In genomic region chr1:111205724-111206070, GRCh38 we compare ENCODE assay signal across 13 cellular contexts.
DNase-seq lines count a peak whose midpoint lies in the region; ATAC-seq and TF ChIP-seq lines count a peak whose summit lies in the region.
"Had no signal": no experiment of that assay in that cellular context is flagged by ENCODE, and none has a peak within 500 bp of the region (broad histone marks: within the 10 kb centered on the region; RNA-seq: fewer than 3 reads in every experiment).

No MANE protein-coding gene starts in this region.

- peaks cover 6% of the 10 kb centered on the region for H3K27me3 Mint-ChIP-seq in activated naive CD4-positive, alpha-beta T cell treated with anti-CD3 and anti-CD28 coated beads, Interleukin-2, amount 10 ng/mL, durations not matched to agents 7 days and 5 days
- H3K27me3 Mint-ChIP-seq in effector memory CD8-positive, alpha-beta T cell: no peaks in the 10 kb centered on the region
- no peaks in the 10 kb centered on the region for H3K27me3 Mint-ChIP-seq in stimulated activated memory B cell treated with anti-CD40 and anti-IgM and Interleukin-4, amounts not matched to agents 10 μg/mL and 1 μg/mL and 100 μg/mL, for 72 hours

- H3K9ac ChIP-seq in OCI-LY1 (ENCODE audit: low read length): peak overlapping the region; percentile 99; the same call in 1 of the 2 replicates

- peaks cover 17% of the 10 kb centered on the region; the same call in 1 of the 2 replicates for H3K36me3 ChIP-seq in OCI-LY1 (ENCODE audit: insufficient read depth, low read length)
- H3K36me3 ChIP-seq: cardiac muscle cell had no signal

- no peak for TF ChIP-seq CTCF in OCI-LY1 (IDR thresholded peaks at IDR 0.05; ENCODE audit: low read length)

- no peaks in the 10 kb centered on the region for H3K9me3 Mint-ChIP-seq in activated naive CD4-positive, alpha-beta T cell treated with anti-CD3 and anti-CD28 coated beads, Interleukin-2, amount 10 ng/mL, durations not matched to agents 7 days and 5 days
- no peaks in the 10 kb centered on the region for H3K9me3 Mint-ChIP-seq in effector memory CD8-positive, alpha-beta T cell
- H3K9me3 Mint-ChIP-seq in stimulated activated memory B cell treated with anti-CD40 and anti-IgM and Interleukin-4, amounts not matched to agents 10 μg/mL and 1 μg/mL and 100 μg/mL, for 72 hours: no peaks in the 10 kb centered on the region

- H3K4me1 Mint-ChIP-seq in activated naive CD4-positive, alpha-beta T cell treated with anti-CD3 and anti-CD28 coated beads, Interleukin-2, amount 10 ng/mL, durations not matched to agents 7 days and 5 days: peaks cover 73% of the 10 kb centered on the region
- peaks cover 39 to 48% of the 10 kb centered on the region in 2 donors for H3K4me1 Mint-ChIP-seq in effector memory CD8-positive, alpha-beta T cell (ENCODE audit: low read depth in 2 of 2)
- peaks cover 65% of the 10 kb centered on the region for H3K4me1 Mint-ChIP-seq in stimulated activated memory B cell treated with anti-CD40 and anti-IgM and Interleukin-4, amounts not matched to agents 10 μg/mL and 1 μg/mL and 100 μg/mL, for 72 hours

- no peak for DNase-seq in activated naive CD4-positive, alpha-beta T cell treated with anti-CD3 and anti-CD28 coated beads, Interleukin-2, amount 10 ng/mL, durations not matched to agents 7 days and 5 days
- DNase-seq in activated naive CD4-positive, alpha-beta T cell (lab: John Stamatoyannopoulos, UW): no peak
- DNase-seq in effector memory CD8-positive, alpha-beta T cell: no peak
- no peak for DNase-seq in NCI-H524 (lab: John Stamatoyannopoulos, UW)
- no peak for DNase-seq in AG20443 (ENCODE audit: low spot score)
- no peak for DNase-seq in GM19240 (ENCODE audit: insufficient read length, low spot score)
- DNase-seq: activated T-cell treated with anti-CD3 and anti-CD28 coated beads for 4 hours; NCI-H2029 treated with DMSO at 0.1 percent for 48 hours; NK-92 treated with Interleukin-12 subunit alpha and Interleukin-12 subunit beta, amount 100 ng/mL, for 24 hours had no signal

- H3K27me3 ChIP-seq in OCI-LY1 (ENCODE audit: insufficient read depth, low read length): no peaks in the 10 kb centered on the region

- peak overlapping the region; percentile 89 for H3K27ac ChIP-seq in OCI-LY1 (ENCODE audit: low read depth, low read length, poor library complexity, severe bottlenecking)
- H3K27ac ChIP-seq: cardiac muscle cell had no signal

- no peaks in the 10 kb centered on the region for H3K9me2 ChIP-seq in OCI-LY1 (ENCODE audit: low read depth, low read length)

- CTCF ChIA-PET in activated naive CD4-positive, alpha-beta T cell treated with anti-CD3 and anti-CD28 coated beads, Interleukin-2, amount 10 ng/mL, durations not matched to agents 7 days and 5 days (lab: Charles Lee): no interaction called here

- no peak overlapping the region for H3K4me3 ChIP-seq in OCI-LY1 (ENCODE audit: low read depth, low read length, poor library complexity, severe bottlenecking)
- H3K4me3 ChIP-seq: cardiac muscle cell, smooth muscle cell had no signal

- ATAC-seq in effector memory CD8-positive, alpha-beta T cell (replicated peaks): no peak
- no peak for ATAC-seq in stimulated activated memory B cell treated with anti-CD40 and anti-IgM and Interleukin-4, amounts not matched to agents 10 μg/mL and 1 μg/mL and 100 μg/mL, for 72 hours

- H2AFZ ChIP-seq in OCI-LY1 (ENCODE audit: low read length): no peak overlapping the region

- H4K20me1 ChIP-seq in OCI-LY1 (ENCODE audit: insufficient read depth, low read length): no peaks in the 10 kb centered on the region

- peaks cover 10% of the 10 kb centered on the region; the same call in 1 of the 2 replicates for H3K79me2 ChIP-seq in OCI-LY1 (ENCODE audit: insufficient read depth, low read length)

- H3K27ac Mint-ChIP-seq in activated naive CD4-positive, alpha-beta T cell treated with anti-CD3 and anti-CD28 coated beads, Interleukin-2, amount 10 ng/mL, durations not matched to agents 7 days and 5 days: peak overlapping the region; percentile 58
- H3K27ac Mint-ChIP-seq in effector memory CD8-positive, alpha-beta T cell: peak overlapping the region in 1 of 2 donors; percentile 97
- H3K27ac Mint-ChIP-seq in stimulated activated memory B cell treated with anti-CD40 and anti-IgM and Interleukin-4, amounts not matched to agents 10 μg/mL and 1 μg/mL and 100 μg/mL, for 72 hours: peak overlapping the region; percentile 88

- H3K36me3 Mint-ChIP-seq in activated naive CD4-positive, alpha-beta T cell treated with anti-CD3 and anti-CD28 coated beads, Interleukin-2, amount 10 ng/mL, durations not matched to agents 7 days and 5 days: peaks cover 11% of the 10 kb centered on the region
- peaks cover 24% of the 10 kb centered on the region for H3K36me3 Mint-ChIP-seq in effector memory CD8-positive, alpha-beta T cell (ENCODE audit: insufficient read depth)
- H3K36me3 Mint-ChIP-seq in stimulated activated memory B cell treated with anti-CD40 and anti-IgM and Interleukin-4, amounts not matched to agents 10 μg/mL and 1 μg/mL and 100 μg/mL, for 72 hours: no peaks in the 10 kb centered on the region

- H3K4me2 ChIP-seq in OCI-LY1 (ENCODE audit: low read length): no peak overlapping the region; the same call in 1 of the 2 replicates
- H3K4me2 ChIP-seq: smooth muscle cell had no signal

- H3F3A ChIP-seq in OCI-LY1 (ENCODE audit: insufficient read depth, low read length): peaks cover 6% of the 10 kb centered on the region; the same call in 1 of the 2 replicates

- no peaks in the 10 kb centered on the region for H3K9me3 ChIP-seq in OCI-LY1 (ENCODE audit: low read length)

- H3K4me3 Mint-ChIP-seq in activated naive CD4-positive, alpha-beta T cell treated with anti-CD3 and anti-CD28 coated beads, Interleukin-2, amount 10 ng/mL, durations not matched to agents 7 days and 5 days: peak overlapping the region; percentile 99
- H3K4me3 Mint-ChIP-seq in effector memory CD8-positive, alpha-beta T cell: peak overlapping the region; percentile 8 to 99
- H3K4me3 Mint-ChIP-seq in stimulated activated memory B cell treated with anti-CD40 and anti-IgM and Interleukin-4, amounts not matched to agents 10 μg/mL and 1 μg/mL and 100 μg/mL, for 72 hours: no peak overlapping the region

- peaks cover 61% of the 10 kb centered on the region for H3K4me1 ChIP-seq in OCI-LY1 (ENCODE audit: insufficient read depth, low read length, severe bottlenecking)
